In the genomic region with DNA sequence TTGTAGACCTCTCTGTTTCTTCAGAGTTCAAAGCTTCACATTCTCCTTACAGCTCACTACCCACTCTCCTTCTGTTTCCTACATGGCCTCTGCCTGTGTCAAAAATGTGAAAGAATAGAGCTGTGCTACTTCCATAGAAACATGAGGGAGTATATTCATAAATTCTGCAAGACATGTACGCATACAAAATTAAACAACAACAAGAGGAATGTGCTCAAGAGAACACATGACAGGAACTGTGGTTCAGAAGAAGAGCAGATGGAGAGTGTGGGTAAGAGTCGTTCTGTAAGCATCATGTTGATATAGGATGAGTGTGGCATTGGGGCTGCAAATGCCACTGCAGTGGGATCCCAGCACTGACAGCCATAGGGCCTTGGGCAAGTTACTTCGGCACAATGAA, we compare ENCODE assay signal across 31 cellular contexts.
"Had no signal": no experiment of that assay in that cellular context is flagged by ENCODE, and none has a peak within 500 bp of the region (broad histone marks: within the 10 kb centered on the region; RNA-seq: fewer than 3 reads in every experiment).

No MANE protein-coding gene starts in this region.

- H3K36me3 Mint-ChIP-seq: activated naive CD8-positive, alpha-beta T cell; T-cell had no signal

- ATAC-seq: activated CD4-positive, CD25-positive, alpha-beta regulatory T cell treated with anti-CD3 and anti-CD28 coated beads, Interleukin-2, amount 50 U/mL, for 24 hours; activated CD8-positive, alpha-beta T cell treated with anti-CD3 and anti-CD28 coated beads for 36 hours; activated T-cell treated with anti-CD3 and anti-CD28 coated beads, Interleukin-2, amount 50 U/mL, for 4 hours; activated T-helper 17 cell treated with anti-CD3 and anti-CD28 coated beads, Interleukin-2, amount 50 U/mL, for 72 hours; foreskin keratinocyte; gastroesophageal sphincter; T-cell had no signal

- H3K9me3 Mint-ChIP-seq: activated CD8-positive, alpha-beta T cell treated with anti-CD3 and anti-CD28 coated beads for 36 hours had no signal

- H3K4me1 Mint-ChIP-seq: activated B cell treated with CpG ODN at 0.5 μM for 24 hours; activated T-helper 17 cell treated with anti-CD3 and anti-CD28 coated beads, Interleukin-2, amount 50 U/mL, for 72 hours; central memory CD8-positive, alpha-beta T cell; endodermal cell; T-cell had no signal

- H3K4me1 ChIP-seq: esophagus muscularis mucosa, foreskin keratinocyte, gastroesophageal sphincter had no signal

- H3K27me3 Mint-ChIP-seq: activated B cell treated with CpG ODN at 0.5 μM for 24 hours; dendritic cell treated with granulocyte-macrophage colony-stimulating factor and Interleukin-4, amounts not matched to agents 40 ng/mL and 50 ng/mL, for 4 days had no signal

- H3K27ac ChIP-seq: brain microvascular endothelial cell, coronary artery, dorsolateral prefrontal cortex, esophagus muscularis mucosa, foreskin keratinocyte, gastroesophageal sphincter, WERI-Rb-1 had no signal

- H3K36me3 ChIP-seq: brain microvascular endothelial cell, esophagus muscularis mucosa, gastroesophageal sphincter, WERI-Rb-1 had no signal

- H3K4me3 ChIP-seq: coronary artery, dorsolateral prefrontal cortex, esophagus muscularis mucosa, gastroesophageal sphincter had no signal

- H3K4me3 Mint-ChIP-seq: activated B cell treated with CpG ODN at 0.5 μM for 24 hours; activated CD8-positive, alpha-beta T cell treated with anti-CD3 and anti-CD28 coated beads for 36 hours; activated naive CD8-positive, alpha-beta T cell; activated T-cell treated with anti-CD3 and anti-CD28 coated beads, Interleukin-2, amount 50 U/mL, for 4 hours; activated T-helper 17 cell treated with anti-CD3 and anti-CD28 coated beads, Interleukin-2, amount 50 U/mL, for 72 hours; central memory CD8-positive, alpha-beta T cell; dendritic cell treated with granulocyte-macrophage colony-stimulating factor and Interleukin-4, amounts not matched to agents 40 ng/mL and 50 ng/mL, for 4 days; endodermal cell; T-cell; T-helper 1 cell treated with Interleukin-12 subunit alpha and Interleukin-12 subunit beta and Interleukin-4 antibody, amounts not matched to agents 30 μg/mL and 1 μg/mL, for 36 hours had no signal

- H3K27ac Mint-ChIP-seq: activated B cell treated with CpG ODN at 0.5 μM for 24 hours; activated CD8-positive, alpha-beta T cell treated with anti-CD3 and anti-CD28 coated beads for 36 hours; activated naive CD8-positive, alpha-beta T cell; activated T-helper 17 cell treated with anti-CD3 and anti-CD28 coated beads, Interleukin-2, amount 50 U/mL, for 72 hours; dendritic cell treated with granulocyte-macrophage colony-stimulating factor and Interleukin-4, amounts not matched to agents 40 ng/mL and 50 ng/mL, for 4 days; endodermal cell; T-cell; T-helper 1 cell treated with Interleukin-12 subunit alpha and Interleukin-12 subunit beta and Interleukin-4 antibody, amounts not matched to agents 30 μg/mL and 1 μg/mL, for 36 hours had no signal

- DNase-seq: activated B cell treated with CpG ODN at 0.5 μM for 24 hours; activated CD4-positive, alpha-beta T cell treated with anti-CD3 and anti-CD28 coated beads for 48 hours; activated CD4-positive, alpha-beta T cell treated with anti-CD3 and anti-CD28 coated beads, Interleukin-2, amount 50 U/mL, for 1 hour; activated CD4-positive, alpha-beta T cell treated with anti-CD3 and anti-CD28 coated beads, Interleukin-2, amount 50 U/mL, for 48 hours; activated CD8-positive, alpha-beta memory T cell treated with anti-CD3 and anti-CD28 coated beads for 24 hours; activated CD8-positive, alpha-beta T cell treated with anti-CD3 and anti-CD28 coated beads for 36 hours; activated effector memory CD4-positive, alpha-beta T cell treated with Interleukin-2 at 50 U/mL for 16 hours; activated gamma-delta T cell treated with Interleukin-2 at 50 U/mL for 16 hours; activated naive CD4-positive, alpha-beta T cell treated with anti-CD3 and anti-CD28 coated beads, Interleukin-2, amount 50 U/mL, for 16 hours; activated naive CD4-positive, alpha-beta T cell treated with Interleukin-2 at 50 U/mL for 16 hours; activated T-cell treated with anti-CD3 and anti-CD28 coated beads, Interleukin-2, amount 50 U/mL, for 4 hours; amniotic stem cell; anterior cingulate cortex; brain microvascular endothelial cell; dorsolateral prefrontal cortex; effector memory CD4-positive, alpha-beta T cell; endodermal cell; erythroblast; foreskin keratinocyte; T-cell; T1000; WERI-Rb-1 had no signal

- H3K27me3 ChIP-seq: brain microvascular endothelial cell, esophagus muscularis mucosa had no signal
